20 cellular contexts compared by ENCODE assay signal in the genomic region with DNA sequence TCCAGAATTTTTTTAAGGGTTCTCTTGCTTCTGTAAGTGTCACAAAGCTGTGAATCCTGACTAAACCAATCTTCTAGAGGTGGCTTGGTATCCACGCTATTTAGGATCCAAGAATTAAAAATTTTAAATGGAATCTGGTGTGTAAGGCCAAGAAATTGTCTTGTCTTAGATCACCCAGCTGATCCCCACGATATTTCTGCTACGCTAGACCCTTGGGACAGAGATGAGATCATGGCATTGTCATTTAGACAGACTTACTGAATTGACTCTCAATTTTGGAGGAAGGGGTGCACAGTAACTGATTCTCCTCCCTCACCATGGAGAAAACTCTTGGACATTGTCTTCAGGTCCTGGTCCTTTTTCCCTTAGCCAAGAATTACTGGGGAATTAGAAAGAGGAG. TPM values are rescaled to one million over a fixed set of nuclear protein-coding genes. Genes with fewer than 3 reads are reported as not detected.
DNase-seq lines count a peak whose midpoint lies in the region; ATAC-seq lines count a peak whose summit lies in the region.
"Had no signal": no experiment of that assay in that cellular context is flagged by ENCODE, and none has a peak within 500 bp of the region (broad histone marks: within the 10 kb centered on the region; RNA-seq: fewer than 3 reads in every experiment).

No MANE protein-coding gene starts in this region.

- peak overlapping the region; percentile 79 for H3K4me3 Mint-ChIP-seq in activated CD4-positive, alpha-beta T cell treated with anti-CD3 and anti-CD28 coated beads, Interleukin-2, amount 10 ng/mL, durations not matched to agents 24 days and 14 days
- peak overlapping the region; percentile 24 to 92 (median 78) for H3K4me3 Mint-ChIP-seq in CD4-positive, CD25-positive, alpha-beta regulatory T cell
- peak overlapping the region; percentile 81 for H3K4me3 Mint-ChIP-seq in T-helper 2 cell treated with Interferon-gamma antibody and Interleukin-4, amounts not matched to agents 5 μg/mL and 100 μg/mL, for 36 hours

- H3K4me1 Mint-ChIP-seq in activated CD4-positive, alpha-beta T cell treated with anti-CD3 and anti-CD28 coated beads, Interleukin-2, amount 10 ng/mL, durations not matched to agents 24 days and 14 days = peaks cover 66% of the 10 kb centered on the region
- H3K4me1 Mint-ChIP-seq in CD4-positive, CD25-positive, alpha-beta regulatory T cell = peaks cover 27 to 86% (median 68%) of the 10 kb centered on the region in 4 donors
- peaks cover 69% of the 10 kb centered on the region for H3K4me1 Mint-ChIP-seq in T-helper 2 cell treated with Interferon-gamma antibody and Interleukin-4, amounts not matched to agents 5 μg/mL and 100 μg/mL, for 36 hours (ENCODE audit: low read depth)

- peak overlapping the region; percentile 94 for H3K27ac ChIP-seq in CD4-positive, CD25-positive, alpha-beta regulatory T cell (ENCODE audit: insufficient read depth, low read length, poor library complexity, severe bottlenecking)
- peak overlapping the region; percentile 67 for H3K27ac ChIP-seq in right cardiac atrium (ENCODE audit: low read length)
- H3K27ac ChIP-seq: C4-2B, neutrophil had no signal

- ATAC-seq in CD4-positive, CD25-positive, alpha-beta regulatory T cell (ENCODE audit: low read depth in 2 of 2) = no peak
- no peak for ATAC-seq in right cardiac atrium
- ATAC-seq in GM18907 (IDR thresholded peaks at IDR 0.05; ENCODE audit: unreplicated experiment) = no peak
- ATAC-seq: HCT116, K562, Panc1 had no signal

- peak overlapping the region; percentile 96 for H3K4me3 ChIP-seq in CD4-positive, CD25-positive, alpha-beta regulatory T cell (ENCODE audit: low read depth, low read length)
- no peak overlapping the region for H3K4me3 ChIP-seq in right cardiac atrium (ENCODE audit: low read length)
- H3K4me3 ChIP-seq: K562, stomach had no signal

- H3K27ac Mint-ChIP-seq in activated CD4-positive, alpha-beta T cell treated with anti-CD3 and anti-CD28 coated beads, Interleukin-2, amount 10 ng/mL, durations not matched to agents 24 days and 14 days = peak overlapping the region; percentile 93
- H3K27ac Mint-ChIP-seq in CD4-positive, CD25-positive, alpha-beta regulatory T cell = peak overlapping the region; percentile 44 to 94 (median 89)
- H3K27ac Mint-ChIP-seq in T-helper 2 cell treated with Interferon-gamma antibody and Interleukin-4, amounts not matched to agents 5 μg/mL and 100 μg/mL, for 36 hours = peak overlapping the region; percentile 92

- DNase-seq in activated CD4-positive, alpha-beta T cell treated with anti-CD3 and anti-CD28 coated beads, Interleukin-2, amount 10 ng/mL, durations not matched to agents 24 days and 14 days = no peak
- DNase-seq in activated CD4-positive, alpha-beta T cell treated with anti-CD3 and anti-CD28 coated beads, Interleukin-2, amount 50 U/mL, for 4 hours = no peak
- DNase-seq in CD4-positive, CD25-positive, alpha-beta regulatory T cell = no peak
- DNase-seq in T-helper 2 cell treated with Interferon-gamma antibody and Interleukin-4, amounts not matched to agents 5 μg/mL and 100 μg/mL, for 36 hours (ENCODE audit: low spot score) = no peak
- DNase-seq in right cardiac atrium (no peak), foreskin melanocyte (no peak), NCI-H2196 (lab: John Stamatoyannopoulos, UW; ENCODE audit: unreplicated experiment) (no peak)
- DNase-seq: activated CD8-positive, alpha-beta memory T cell treated with anti-CD3 and anti-CD28 coated beads for 24 hours; DND-41; kidney; mesenchymal stem cell; NCI-H1092 treated with DMSO at 0.1 percent for 48 hours; NCI-H748 treated with DMSO at 0.1 percent for 48 hours; stomach had no signal

- no peaks in the 10 kb centered on the region for H3K9me3 ChIP-seq in CD4-positive, CD25-positive, alpha-beta regulatory T cell (ENCODE audit: control insufficient read depth in 2 of 2, low read length in 2 of 2)
- H3K9me3 ChIP-seq in right cardiac atrium (ENCODE audit: control insufficient read depth, low read length) = no peaks in the 10 kb centered on the region
- H3K9me3 ChIP-seq: neutrophil, stomach had no signal

- no peaks in the 10 kb centered on the region for H3K27me3 ChIP-seq in CD4-positive, CD25-positive, alpha-beta regulatory T cell (ENCODE audit: control insufficient read depth, insufficient read depth, low read length)
- no peaks in the 10 kb centered on the region for H3K27me3 ChIP-seq in right cardiac atrium (ENCODE audit: control insufficient read depth, insufficient read depth)
- H3K27me3 ChIP-seq: stomach had no signal

- peaks cover 95% of the 10 kb centered on the region for H3K4me1 ChIP-seq in CD4-positive, CD25-positive, alpha-beta regulatory T cell (ENCODE audit: control insufficient read depth, insufficient read depth, low read length, poor library complexity, severe bottlenecking)
- H3K4me1 ChIP-seq in right cardiac atrium (ENCODE audit: control insufficient read depth, insufficient read depth, low read length) = no peaks in the 10 kb centered on the region

- peaks cover 26% of the 10 kb centered on the region for H3K36me3 Mint-ChIP-seq in activated CD4-positive, alpha-beta T cell treated with anti-CD3 and anti-CD28 coated beads, Interleukin-2, amount 10 ng/mL, durations not matched to agents 24 days and 14 days (ENCODE audit: low read depth)
- H3K36me3 Mint-ChIP-seq in CD4-positive, CD25-positive, alpha-beta regulatory T cell = peaks cover 3% of the 10 kb centered on the region
- peaks cover 53% of the 10 kb centered on the region for H3K36me3 Mint-ChIP-seq in T-helper 2 cell treated with Interferon-gamma antibody and Interleukin-4, amounts not matched to agents 5 μg/mL and 100 μg/mL, for 36 hours (ENCODE audit: low read depth)

- H3K9me3 Mint-ChIP-seq in activated CD4-positive, alpha-beta T cell treated with anti-CD3 and anti-CD28 coated beads, Interleukin-2, amount 10 ng/mL, durations not matched to agents 24 days and 14 days = no peaks in the 10 kb centered on the region
- no peaks in the 10 kb centered on the region for H3K9me3 Mint-ChIP-seq in CD4-positive, CD25-positive, alpha-beta regulatory T cell
- H3K9me3 Mint-ChIP-seq in T-helper 2 cell treated with Interferon-gamma antibody and Interleukin-4, amounts not matched to agents 5 μg/mL and 100 μg/mL, for 36 hours = no peaks in the 10 kb centered on the region

- no peaks in the 10 kb centered on the region for H3K36me3 ChIP-seq in CD4-positive, CD25-positive, alpha-beta regulatory T cell (ENCODE audit: control insufficient read depth, insufficient read depth, low read length)
- H3K36me3 ChIP-seq: neutrophil, stomach had no signal

- 53% methylated on average over 3 of the region's 3 CpGs for WGBS in right cardiac atrium

- H3K27me3 Mint-ChIP-seq in activated CD4-positive, alpha-beta T cell treated with anti-CD3 and anti-CD28 coated beads, Interleukin-2, amount 10 ng/mL, durations not matched to agents 24 days and 14 days = no peaks in the 10 kb centered on the region
- H3K27me3 Mint-ChIP-seq in CD4-positive, CD25-positive, alpha-beta regulatory T cell = no peaks in the 10 kb centered on the region
- no peaks in the 10 kb centered on the region for H3K27me3 Mint-ChIP-seq in T-helper 2 cell treated with Interferon-gamma antibody and Interleukin-4, amounts not matched to agents 5 μg/mL and 100 μg/mL, for 36 hours (ENCODE audit: low read depth)

- intact Hi-C loops in activated CD4-positive, alpha-beta T cell treated with anti-CD3 and anti-CD28 coated beads, Interleukin-2, amount 10 ng/mL, durations not matched to agents 24 days and 14 days (cut with micrococcal nuclease) = loop anchor here (2.0 kb wide), 1 partner anchor 15 kb away; no protein-coding TSS in a partner anchor
- intact Hi-C loops in right cardiac atrium (cut with DNase I) = loop anchor here in 1 of 4 donors (10.0 kb wide), 1 partner anchor 57 kb away; no protein-coding TSS in a partner anchor

RNA-seq across cellular contexts. Expression of a gene that starts 5.7 kb away (rescaled TPM):
- 26.2 and 26.8 TPM in 2 replicates for total RNA-seq in activated CD4-positive, alpha-beta T cell treated with anti-CD3 and anti-CD28 coated beads, Interleukin-2, amount 10 ng/mL, durations not matched to agents 24 days and 14 days
- total RNA-seq in CD4-positive, CD25-positive, alpha-beta regulatory T cell = 78.9 TPM
- 10 to 100 TPM; 11.7 to 13.4 (median 12.6) TPM for polyA plus RNA-seq in CD4-positive, CD25-positive, alpha-beta regulatory T cell
- 10 to 100 TPM in 1 of 4 donors, 1 to 10 TPM in 3; 4.8 to 10.3 (median 9.0) TPM for total RNA-seq in right cardiac atrium
- 2.1 TPM for polyA plus RNA-seq in right cardiac atrium
- polyA plus RNA-seq: K562 had no signal
